In the genomic region with DNA sequence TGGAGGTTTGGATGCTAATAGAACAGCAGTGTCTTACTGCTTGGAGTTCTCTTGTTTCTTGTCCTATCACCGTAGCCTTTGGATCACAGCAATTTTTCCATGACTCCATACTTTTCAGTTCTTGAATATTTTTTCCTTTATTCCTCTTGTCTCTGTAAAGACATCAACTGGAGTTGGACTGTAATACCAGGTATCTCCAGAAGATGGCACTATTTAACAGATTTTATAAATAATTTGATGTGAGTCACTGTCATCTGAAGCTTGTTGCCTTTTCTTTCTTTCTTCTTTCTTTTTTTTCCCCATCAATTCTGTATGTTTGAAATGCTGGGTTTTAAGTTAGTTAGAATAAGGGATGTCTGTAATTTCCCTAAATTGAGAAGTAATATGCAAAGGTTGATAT, we compare ENCODE assay signal across 8 cellular contexts. TPM values are rescaled to one million over a fixed set of nuclear protein-coding genes. Genes with fewer than 3 reads are reported as not detected.
A peak's percentile ranks its signal among the peaks of the same experiment; 100 is the strongest.
DNase-seq lines count a peak whose midpoint lies in the region; ATAC-seq and TF ChIP-seq lines count a peak whose summit lies in the region.

No MANE protein-coding gene starts in this region.

- H3K27ac Mint-ChIP-seq in naive thymus-derived CD4-positive, alpha-beta T cell, result no peak overlapping the region

- TF ChIP-seq CTCF in heart right ventricle (IDR thresholded peaks at IDR 0.05) (peak; percentile 29 to 73 (median 61)), choroid plexus epithelial cell (conservative IDR thresholded peaks at IDR 0.05; ENCODE audit: low read depth, low read length) (peak; percentile 48)

- H3K4me3 ChIP-seq in heart right ventricle (no peak overlapping the region), choroid plexus epithelial cell (ENCODE audit: low read depth, low read length) (no peak overlapping the region)
- H3K4me3 ChIP-seq in naive thymus-derived CD4-positive, alpha-beta T cell (ENCODE audit: low read length), result no peak overlapping the region

- peaks cover 0 to 11% (median 0%) of the 10 kb centered on the region in 9 donors for H3K36me3 ChIP-seq in heart right ventricle
- H3K36me3 ChIP-seq in naive thymus-derived CD4-positive, alpha-beta T cell (ENCODE audit: control insufficient read depth in 2 of 3, insufficient read depth in 3 of 3, low read length in 3 of 3), result peaks cover 0 to 7% (median 0%) of the 10 kb centered on the region in 3 experiments

- H3K27me3 Mint-ChIP-seq in naive thymus-derived CD4-positive, alpha-beta T cell, result no peaks in the 10 kb centered on the region

- no peaks in the 10 kb centered on the region for H3K9me3 Mint-ChIP-seq in naive thymus-derived CD4-positive, alpha-beta T cell

- no peak overlapping the region for H3K27ac ChIP-seq in heart right ventricle
- no peak overlapping the region for H3K27ac ChIP-seq in naive thymus-derived CD4-positive, alpha-beta T cell (ENCODE audit: low read depth, low read length)

- WGBS in heart right ventricle, 2 donors, result 46 to 62% methylated on average over 1 of the region's 1 CpG

- H3K36me3 Mint-ChIP-seq in naive thymus-derived CD4-positive, alpha-beta T cell, result peaks cover 0 to 4% (median 0%) of the 10 kb centered on the region in 5 donors

- H3K4me3 Mint-ChIP-seq in naive thymus-derived CD4-positive, alpha-beta T cell, result no peak overlapping the region

- DNase-seq in heart right ventricle (no peak), left cardiac atrium (no peak), NCI-H345 (lab: John Stamatoyannopoulos, UW) (peak; percentile 10), choroid plexus epithelial cell (ENCODE audit: low read depth) (peak; percentile 75)
- DNase-seq in naive thymus-derived CD4-positive, alpha-beta T cell, result peak in 6 of 9 donors; percentile 8 to 44 (median 24)
- DNase-seq in stimulated activated CD4-positive, alpha-beta T cell treated with anti-CD3 and anti-CD28 coated beads, Interleukin-4, amount 100 ng/mL, for 1 hour, result no peak

- H3K4me1 ChIP-seq in heart right ventricle, result no peaks in the 10 kb centered on the region
- H3K4me1 ChIP-seq in naive thymus-derived CD4-positive, alpha-beta T cell (ENCODE audit: control insufficient read depth in 2 of 2, insufficient read depth in 2 of 2, low read length in 2 of 2), result no peaks in the 10 kb centered on the region

- H3K9me3 ChIP-seq in heart right ventricle, result no peaks in the 10 kb centered on the region
- H3K9me3 ChIP-seq in naive thymus-derived CD4-positive, alpha-beta T cell (ENCODE audit: control insufficient read depth in 2 of 3, low read length in 3 of 3), result no peaks in the 10 kb centered on the region

- CTCF ChIA-PET in naive thymus-derived CD4-positive, alpha-beta T cell (lab: Charles Lee), result no interaction called here

- intact Hi-C loops in heart right ventricle (cut with DNase I) (loop anchor here in 6 of 10 donors (5.0 to 10.0 kb wide), 5 partner anchors 268 to 601 kb away; no protein-coding TSS in a partner anchor), left cardiac atrium (cut with DNase I) (loop anchor here in 1 of 2 donors (10.0 kb wide), 1 partner anchor 271 kb away; no protein-coding TSS in a partner anchor)
- intact Hi-C loops in naive thymus-derived CD4-positive, alpha-beta T cell (cut with micrococcal nuclease), result loop anchor here in 1 of 2 donors (1.0 to 10.0 kb wide), 4 partner anchors 278 to 511 kb away; partner anchors contain the start of gene SMIM10

- ATAC-seq in heart right ventricle (no peak), left cardiac atrium (no peak), GM19035 (IDR thresholded peaks at IDR 0.05; ENCODE audit: unreplicated experiment) (no peak), GM21786 (IDR thresholded peaks at IDR 0.05; ENCODE audit: unreplicated experiment) (no peak)
- ATAC-seq in naive thymus-derived CD4-positive, alpha-beta T cell, result peak; percentile 54

- H3K27me3 ChIP-seq in heart right ventricle, result no peaks in the 10 kb centered on the region
- no peaks in the 10 kb centered on the region for H3K27me3 ChIP-seq in naive thymus-derived CD4-positive, alpha-beta T cell (ENCODE audit: control insufficient read depth in 2 of 2, insufficient read depth in 2 of 2, low read length in 2 of 2)

- H3K4me1 Mint-ChIP-seq in naive thymus-derived CD4-positive, alpha-beta T cell, result peaks cover 0 to 2% (median 0%) of the 10 kb centered on the region in 7 donors

- POLR2A ChIA-PET in naive thymus-derived CD4-positive, alpha-beta T cell (lab: Charles Lee), result interaction anchor here (1.3 kb wide), 1 partner anchor 20 kb away, joined by 10 read pairs; no protein-coding TSS in a partner anchor

RNA-seq across cellular contexts. Expression of gene HPRT1, which starts 24.1 kb away (rescaled TPM):
- total RNA-seq in heart right ventricle (10 to 100 TPM; 17.0 to 29.2 (median 24.0) TPM), left cardiac atrium (10 to 100 TPM; 19.5 to 30.7 TPM)
- polyA plus RNA-seq in heart right ventricle, result 10 to 100 TPM; 28.0 to 29.6 TPM
- total RNA-seq in naive thymus-derived CD4-positive, alpha-beta T cell, result 10 to 100 TPM; 13.6 to 73.7 (median 14.9) TPM
- polyA plus RNA-seq in naive thymus-derived CD4-positive, alpha-beta T cell, result 10 to 100 TPM; 64.3 to 89.8 TPM

Comparison
In these comparisons a context has a peak if more than half of its experiments do, and no peak if none do; other contexts are left out.
1. DNase-seq: peak in NCI-H345 (single experiment), choroid plexus epithelial cell (single experiment) and naive thymus-derived CD4-positive, alpha-beta T cell (6 of 9); none in heart right ventricle (0 of 2), left cardiac atrium (single experiment) and stimulated activated CD4-positive, alpha-beta T cell treated with anti-CD3 and anti-CD28 coated beads, Interleukin-4, amount 100 ng/mL, for 1 hour (single experiment).